Comparison of ENCODE assay signal across 8 cellular contexts in the genomic region with DNA sequence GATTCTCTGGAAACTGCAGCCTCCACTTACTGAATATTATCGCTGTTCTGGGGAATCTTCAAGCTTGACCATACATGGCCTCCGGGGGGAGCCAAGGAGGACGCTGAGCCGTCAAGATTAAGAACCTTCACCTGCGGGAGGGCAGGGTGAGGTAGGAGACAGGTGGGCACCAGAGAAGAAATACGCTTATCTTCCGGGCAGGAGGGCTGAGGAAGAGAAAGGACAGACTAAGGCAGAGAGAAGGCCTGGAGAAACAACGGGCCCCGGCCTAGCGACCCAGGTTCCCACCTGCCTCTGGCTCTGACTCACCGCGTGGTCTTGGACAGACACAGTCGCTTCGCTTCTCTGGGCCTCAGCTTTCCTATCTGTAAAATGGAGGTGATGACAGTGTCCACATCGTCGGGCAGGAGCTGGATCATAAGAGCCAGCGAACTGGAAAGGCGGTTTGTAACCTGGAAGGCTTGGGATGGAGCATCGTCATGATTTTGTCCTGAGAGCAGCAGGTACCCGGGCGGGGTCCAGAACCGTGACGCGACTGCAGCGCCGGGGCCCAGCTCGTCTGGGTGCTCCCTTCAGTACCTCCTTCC. TPM values are rescaled to one million over a fixed set of nuclear protein-coding genes. Genes with fewer than 3 reads are reported as not detected.
A peak's percentile ranks its signal among the peaks of the same experiment; 100 is the strongest.
DNase-seq lines count a peak whose midpoint lies in the region; ATAC-seq and TF ChIP-seq lines count a peak whose summit lies in the region.

No MANE protein-coding gene starts in this region.

- H3K27ac ChIP-seq in DND-41 (ENCODE audit: low read length) = peak overlapping the region; percentile 74
- peak overlapping the region in 1 of 5 donors; percentile 65 for H3K27ac ChIP-seq in adrenal gland
- peak overlapping the region; percentile 80 for H3K27ac ChIP-seq in iPS-18a (ENCODE audit: low read length)

- H3K9me3 ChIP-seq in DND-41 (ENCODE audit: insufficient read depth, low read length, severe bottlenecking) = no peaks in the 10 kb centered on the region
- H3K9me3 ChIP-seq in adrenal gland (replicated peaks in 1 of 3) = no peaks in the 10 kb centered on the region
- no peaks in the 10 kb centered on the region for H3K9me3 ChIP-seq in iPS-18a (ENCODE audit: control insufficient read depth, low read depth, low read length)

- peak overlapping the region; percentile 92 for H2AFZ ChIP-seq in DND-41 (ENCODE audit: low read depth, low read length)

- peak overlapping the region; percentile 94 for H3K4me2 ChIP-seq in DND-41 (ENCODE audit: insufficient read depth, low read length)

- ATAC-seq in DND-41 (ENCODE audit: insufficient read depth, low read depth) = peak; percentile 4; the same call in 2 of the 3 replicates
- ATAC-seq in GM19452 (IDR thresholded peaks at IDR 0.05; ENCODE audit: unreplicated experiment) = peak; percentile 33
- ATAC-seq in HG03565 (IDR thresholded peaks at IDR 0.05; ENCODE audit: unreplicated experiment) = peak; percentile 33

- H4K20me1 ChIP-seq in DND-41 (ENCODE audit: insufficient read depth, low read length) = no peaks in the 10 kb centered on the region; the same call in 1 of the 2 replicates

- H3K27me3 ChIP-seq in DND-41 (ENCODE audit: insufficient read depth, low read length, poor library complexity) (no peaks in the 10 kb centered on the region), adrenal gland (no peaks in the 10 kb centered on the region), iPS-18a (ENCODE audit: control insufficient read depth, insufficient read depth, low read length) (no peaks in the 10 kb centered on the region)

- H3K9ac ChIP-seq in DND-41 (ENCODE audit: low read depth, low read length) (peak overlapping the region; percentile 74), iPS-18a (ENCODE audit: low read length) (peak overlapping the region; percentile 93)

- intact Hi-C loops in adrenal gland (cut with DNase I) = no loop called here

- WGBS in adrenal gland, 4 donors = 1 to 3% (median 2%) methylated on average over 25 to 27 of the region's 27 CpGs

- TF ChIP-seq CTCF in DND-41 (IDR thresholded peaks at IDR 0.05; ENCODE audit: borderline replicate concordance, extremely low read depth, low read length, poor library complexity, severe bottlenecking) (peak; percentile 67), adrenal gland (IDR thresholded peaks at IDR 0.05) (peak in 3 of 6 experiments; percentile 21 to 34 (median 22))

- H3K4me3 ChIP-seq in DND-41 (ENCODE audit: low read depth in 1 of 2, low read length in 2 of 2) = peak overlapping the region; percentile 77 to 81
- H3K4me3 ChIP-seq in adrenal gland = peak overlapping the region; percentile 17 to 96 (median 70)
- H3K4me3 ChIP-seq in iPS-18a (ENCODE audit: low read length) = peak overlapping the region; percentile 92

- DNase-seq in DND-41 (peak; percentile 41), RPMI8226 (peak; percentile 76), adrenal gland (peak in 3 of 7 donors; percentile 20 to 64 (median 26)), hippocampal formation (lab: John Stamatoyannopoulos, UW) (no peak)
- peak; percentile 34 for DNase-seq in stimulated activated CD4-positive, alpha-beta T cell treated with anti-CD3 and anti-CD28 coated beads, Interleukin-12 subunit alpha, Interleukin-12 subunit beta, amount 100 ng/mL, for 4 hours

- H3K36me3 ChIP-seq in DND-41 (ENCODE audit: insufficient read depth, low read length) (peaks cover 70% of the 10 kb centered on the region), adrenal gland (replicated peaks in 1 of 2) (peaks cover 0 to 52% of the 10 kb centered on the region in 2 donors), iPS-18a (ENCODE audit: control insufficient read depth, low read depth, low read length) (peaks cover 42% of the 10 kb centered on the region)

- H3K4me1 ChIP-seq in DND-41 (ENCODE audit: insufficient read depth, low read length) = peaks cover 41% of the 10 kb centered on the region
- H3K4me1 ChIP-seq in adrenal gland (replicated peaks in 1 of 2) = peaks cover 0 to 12% of the 10 kb centered on the region in 2 donors
- H3K4me1 ChIP-seq in iPS-18a (ENCODE audit: control insufficient read depth, low read depth, low read length) = no peaks in the 10 kb centered on the region

- H3K79me2 ChIP-seq in DND-41 (ENCODE audit: insufficient read depth, low read length) = peaks cover 39% of the 10 kb centered on the region

- no peak for TF ChIP-seq POLR2A in adrenal gland (IDR thresholded peaks at IDR 0.05)

RNA-seq across cellular contexts. Expression of gene ZNF142, which starts 0.7 kb away (rescaled TPM):
- 10 to 100 TPM; 16.6 to 24.6 (median 20.7) TPM for total RNA-seq in adrenal gland
- polyA plus RNA-seq in adrenal gland = 10 to 100 TPM in 1 of 3 donors, 1 to 10 TPM in 2; 8.6 to 21.0 (median 9.5) TPM

RNA-seq across cellular contexts. Expression of gene BCS1L, which starts 0.7 kb away (rescaled TPM):
- 10 to 100 TPM; 16.1 to 54.6 (median 40.7) TPM for total RNA-seq in adrenal gland
- polyA plus RNA-seq in adrenal gland = 10 to 100 TPM; 39.2 to 97.9 (median 84.2) TPM

RNA-seq across cellular contexts. Expression of gene RNF25, which starts 13.0 kb away (rescaled TPM):
- 10 to 100 TPM; 19.7 to 37.9 (median 24.1) TPM for total RNA-seq in adrenal gland
- 10 to 100 TPM; 49.1 to 70.4 (median 58.4) TPM for polyA plus RNA-seq in adrenal gland

RNA-seq across cellular contexts. Expression of gene STK36, which starts 13.1 kb away (rescaled TPM):
- 10 to 100 TPM; 12.4 to 89.0 (median 33.7) TPM for total RNA-seq in adrenal gland
- polyA plus RNA-seq in adrenal gland = 100 to 1,000 TPM in 2 of 3 donors, 10 to 100 TPM in 1; 14.6 to 112 (median 109) TPM

RNA-seq across cellular contexts. Expression of gene PLCD4, which starts 51.1 kb away (rescaled TPM):
- total RNA-seq in adrenal gland = 1 to 10 TPM in 5 of 8 donors, under 1 TPM in 3; 0.72 to 5.8 (median 1.3) TPM
- polyA plus RNA-seq in adrenal gland = 10 to 100 TPM in 1 of 3 donors, 1 to 10 TPM in 2; 4.5 to 23.2 (median 5.5) TPM

Comparison
In these comparisons a context has a peak if more than half of its experiments do, and no peak if none do; other contexts are left out.
1. DNase-seq: peak in DND-41 (single experiment), RPMI8226 (single experiment) and stimulated activated CD4-positive, alpha-beta T cell treated with anti-CD3 and anti-CD28 coated beads, Interleukin-12 subunit alpha, Interleukin-12 subunit beta, amount 100 ng/mL, for 4 hours (single experiment); none in hippocampal formation (0 of 2).
2. Peak in every context shown above with its lines, with median percentiles within 50 percentile points of each other: ATAC-seq and H3K4me3 ChIP-seq.